2 cellular contexts compared by ENCODE assay signal in genomic region chr6:12190252-12190651, GRCh38.
TF ChIP-seq lines count a peak whose summit lies in the region.

No MANE protein-coding gene starts in this region.

TF ChIP-seq in GM23338, 12 proteins besides CTCF, POLR2A, EP300 and RAD21 (continued from another document):
- TF ChIP-seq, protein P1, sequence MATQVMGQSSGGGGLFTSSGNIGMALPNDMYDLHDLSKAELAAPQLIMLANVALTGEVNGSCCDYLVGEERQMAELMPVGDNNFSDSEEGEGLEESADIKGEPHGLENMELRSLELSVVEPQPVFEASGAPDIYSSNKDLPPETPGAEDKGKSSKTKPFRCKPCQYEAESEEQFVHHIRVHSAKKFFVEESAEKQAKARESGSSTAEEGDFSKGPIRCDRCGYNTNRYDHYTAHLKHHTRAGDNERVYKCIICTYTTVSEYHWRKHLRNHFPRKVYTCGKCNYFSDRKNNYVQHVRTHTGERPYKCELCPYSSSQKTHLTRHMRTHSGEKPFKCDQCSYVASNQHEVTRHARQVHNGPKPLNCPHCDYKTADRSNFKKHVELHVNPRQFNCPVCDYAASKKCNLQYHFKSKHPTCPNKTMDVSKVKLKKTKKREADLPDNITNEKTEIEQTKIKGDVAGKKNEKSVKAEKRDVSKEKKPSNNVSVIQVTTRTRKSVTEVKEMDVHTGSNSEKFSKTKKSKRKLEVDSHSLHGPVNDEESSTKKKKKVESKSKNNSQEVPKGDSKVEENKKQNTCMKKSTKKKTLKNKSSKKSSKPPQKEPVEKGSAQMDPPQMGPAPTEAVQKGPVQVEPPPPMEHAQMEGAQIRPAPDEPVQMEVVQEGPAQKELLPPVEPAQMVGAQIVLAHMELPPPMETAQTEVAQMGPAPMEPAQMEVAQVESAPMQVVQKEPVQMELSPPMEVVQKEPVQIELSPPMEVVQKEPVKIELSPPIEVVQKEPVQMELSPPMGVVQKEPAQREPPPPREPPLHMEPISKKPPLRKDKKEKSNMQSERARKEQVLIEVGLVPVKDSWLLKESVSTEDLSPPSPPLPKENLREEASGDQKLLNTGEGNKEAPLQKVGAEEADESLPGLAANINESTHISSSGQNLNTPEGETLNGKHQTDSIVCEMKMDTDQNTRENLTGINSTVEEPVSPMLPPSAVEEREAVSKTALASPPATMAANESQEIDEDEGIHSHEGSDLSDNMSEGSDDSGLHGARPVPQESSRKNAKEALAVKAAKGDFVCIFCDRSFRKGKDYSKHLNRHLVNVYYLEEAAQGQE (IDR thresholded peaks at IDR 0.05; ENCODE audit: unreplicated experiment): no peak
- TF ChIP-seq CREB1 (CRISPR knock-in tag; IDR thresholded peaks at IDR 0.05; ENCODE audit: low read depth): no peak
- TF ChIP-seq ZNF331 (CRISPR knock-in tag; IDR thresholded peaks at IDR 0.05; ENCODE audit: low read depth): no peak
- no peak for TF ChIP-seq EZH2 (IDR thresholded peaks at IDR 0.05; ENCODE audit: low read depth, unreplicated experiment)
- no peak for TF ChIP-seq ZNF114 (CRISPR knock-in tag; IDR thresholded peaks at IDR 0.05)

TF ChIP-seq in WTC11, 78 proteins besides CTCF, POLR2A, EP300 and RAD21 (continued from another document):
- TF ChIP-seq, protein P2, sequence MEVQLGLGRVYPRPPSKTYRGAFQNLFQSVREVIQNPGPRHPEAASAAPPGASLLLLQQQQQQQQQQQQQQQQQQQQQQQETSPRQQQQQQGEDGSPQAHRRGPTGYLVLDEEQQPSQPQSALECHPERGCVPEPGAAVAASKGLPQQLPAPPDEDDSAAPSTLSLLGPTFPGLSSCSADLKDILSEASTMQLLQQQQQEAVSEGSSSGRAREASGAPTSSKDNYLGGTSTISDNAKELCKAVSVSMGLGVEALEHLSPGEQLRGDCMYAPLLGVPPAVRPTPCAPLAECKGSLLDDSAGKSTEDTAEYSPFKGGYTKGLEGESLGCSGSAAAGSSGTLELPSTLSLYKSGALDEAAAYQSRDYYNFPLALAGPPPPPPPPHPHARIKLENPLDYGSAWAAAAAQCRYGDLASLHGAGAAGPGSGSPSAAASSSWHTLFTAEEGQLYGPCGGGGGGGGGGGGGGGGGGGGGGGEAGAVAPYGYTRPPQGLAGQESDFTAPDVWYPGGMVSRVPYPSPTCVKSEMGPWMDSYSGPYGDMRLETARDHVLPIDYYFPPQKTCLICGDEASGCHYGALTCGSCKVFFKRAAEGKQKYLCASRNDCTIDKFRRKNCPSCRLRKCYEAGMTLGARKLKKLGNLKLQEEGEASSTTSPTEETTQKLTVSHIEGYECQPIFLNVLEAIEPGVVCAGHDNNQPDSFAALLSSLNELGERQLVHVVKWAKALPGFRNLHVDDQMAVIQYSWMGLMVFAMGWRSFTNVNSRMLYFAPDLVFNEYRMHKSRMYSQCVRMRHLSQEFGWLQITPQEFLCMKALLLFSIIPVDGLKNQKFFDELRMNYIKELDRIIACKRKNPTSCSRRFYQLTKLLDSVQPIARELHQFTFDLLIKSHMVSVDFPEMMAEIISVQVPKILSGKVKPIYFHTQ (CRISPR knock-in tag; IDR thresholded peaks at IDR 0.05): no peak
